ENCODE assay signal across 16 cellular contexts in genomic region chr22:44455963-44456358, GRCh38. TPM values are rescaled to one million over a fixed set of nuclear protein-coding genes. Genes with fewer than 3 reads are reported as not detected.
DNase-seq lines count a peak whose midpoint lies in the region; ATAC-seq and TF ChIP-seq lines count a peak whose summit lies in the region.
"Had no signal": no experiment of that assay in that cellular context is flagged by ENCODE, and none has a peak within 500 bp of the region (broad histone marks: within the 10 kb centered on the region; RNA-seq: fewer than 3 reads in every experiment).

No MANE protein-coding gene starts in this region.

- 86 to 92% (median 89%) methylated on average over 3 of the region's 3 CpGs for WGBS in stomach, 5 donors

- no peak for TF ChIP-seq EP300 in stomach (IDR thresholded peaks at IDR 0.05)

- in situ Hi-C loops in gastrocnemius medialis (cut with MboI; ENCODE audit: low sequenced_read_pairs in 4 of 4): no loop called here

- no peak for TF ChIP-seq POLR2A in stomach (IDR thresholded peaks at IDR 0.05)
- no peak for TF ChIP-seq POLR2A in gastrocnemius medialis (IDR thresholded peaks at IDR 0.05)

- no peak for DNase-seq in activated naive CD4-positive, alpha-beta T cell treated with anti-CD3 and anti-CD28 coated beads, Interleukin-2, amount 10 ng/mL, durations not matched to agents 7 days and 5 days
- no peak for DNase-seq in activated naive CD4-positive, alpha-beta T cell treated with anti-CD3 and anti-CD28 coated beads, Interleukin-2, amount 50 U/mL, for 16 hours
- no peak for DNase-seq in T-helper 17 cell
- peak; percentile 11 for DNase-seq in coronary artery (ENCODE audit: low spot score)
- peak; percentile 8 for DNase-seq in stomach
- DNase-seq in GM19240 (ENCODE audit: insufficient read length, low spot score): no peak
- DNase-seq in gastrocnemius medialis: no peak
- no peak for DNase-seq in inferior parietal cortex (ENCODE audit: extremely low spot score)
- DNase-seq: brain microvascular endothelial cell; GDM1; psoas muscle; stimulated activated CD4-positive, alpha-beta T cell treated with anti-CD3 and anti-CD28 coated beads, Interleukin-12 subunit alpha, Interleukin-12 subunit beta, amount 100 ng/mL, for 4 hours had no signal

- H3K9me3 Mint-ChIP-seq in activated naive CD4-positive, alpha-beta T cell treated with anti-CD3 and anti-CD28 coated beads, Interleukin-2, amount 10 ng/mL, durations not matched to agents 7 days and 5 days: peaks cover 15% of the 10 kb centered on the region

- ATAC-seq in T-helper 17 cell (no peak), gastrocnemius medialis (no peak)
- ATAC-seq: psoas muscle had no signal

- intact Hi-C loops in stomach (cut with DNase I; ENCODE audit: low total_unique reads) (no loop called here), gastrocnemius medialis (cut with DNase I; ENCODE audit: low total_unique reads) (no loop called here)

- H3K4me1 Mint-ChIP-seq in activated naive CD4-positive, alpha-beta T cell treated with anti-CD3 and anti-CD28 coated beads, Interleukin-2, amount 10 ng/mL, durations not matched to agents 7 days and 5 days: peaks cover 52% of the 10 kb centered on the region
- H3K4me1 Mint-ChIP-seq in T-helper 17 cell: peaks cover 25% of the 10 kb centered on the region

- H3K36me3 ChIP-seq in stomach (no peaks in the 10 kb centered on the region), gastrocnemius medialis (no peaks in the 10 kb centered on the region)
- H3K36me3 ChIP-seq: brain microvascular endothelial cell had no signal

- no peaks in the 10 kb centered on the region for H3K27me3 ChIP-seq in stomach
- no peaks in the 10 kb centered on the region for H3K27me3 ChIP-seq in gastrocnemius medialis
- H3K27me3 ChIP-seq: brain microvascular endothelial cell had no signal

- no peaks in the 10 kb centered on the region for H3K4me1 ChIP-seq in stomach
- no peaks in the 10 kb centered on the region for H3K4me1 ChIP-seq in gastrocnemius medialis
- H3K4me1 ChIP-seq: psoas muscle had no signal

- no peak overlapping the region for H3K4me3 ChIP-seq in coronary artery
- no peak overlapping the region for H3K4me3 ChIP-seq in stomach
- no peak overlapping the region for H3K4me3 ChIP-seq in gastrocnemius medialis
- H3K4me3 ChIP-seq: psoas muscle had no signal

- peak overlapping the region; percentile 93 for H3K27ac Mint-ChIP-seq in activated naive CD4-positive, alpha-beta T cell treated with anti-CD3 and anti-CD28 coated beads, Interleukin-2, amount 10 ng/mL, durations not matched to agents 7 days and 5 days
- H3K27ac Mint-ChIP-seq in T-helper 17 cell: peak overlapping the region; percentile 94
- H3K27ac Mint-ChIP-seq: dendritic cell treated with granulocyte-macrophage colony-stimulating factor and Interleukin-4, amounts not matched to agents 40 ng/mL and 50 ng/mL, for 4 days had no signal

- H3K27ac ChIP-seq in coronary artery (no peak overlapping the region), stomach (no peak overlapping the region), gastrocnemius medialis (no peak overlapping the region)
- H3K27ac ChIP-seq: brain microvascular endothelial cell, KMS-11, psoas muscle, VCaP had no signal

- H3K36me3 Mint-ChIP-seq in activated naive CD4-positive, alpha-beta T cell treated with anti-CD3 and anti-CD28 coated beads, Interleukin-2, amount 10 ng/mL, durations not matched to agents 7 days and 5 days: peaks cover 11% of the 10 kb centered on the region
- no peaks in the 10 kb centered on the region for H3K36me3 Mint-ChIP-seq in T-helper 17 cell (ENCODE audit: low read depth)

- peak overlapping the region; percentile 7 for H3K4me3 Mint-ChIP-seq in activated naive CD4-positive, alpha-beta T cell treated with anti-CD3 and anti-CD28 coated beads, Interleukin-2, amount 10 ng/mL, durations not matched to agents 7 days and 5 days
- peak overlapping the region; percentile 74 for H3K4me3 Mint-ChIP-seq in T-helper 17 cell
- H3K4me3 Mint-ChIP-seq: dendritic cell treated with granulocyte-macrophage colony-stimulating factor and Interleukin-4, amounts not matched to agents 40 ng/mL and 50 ng/mL, for 4 days; memory B cell had no signal

- H3K27me3 Mint-ChIP-seq in activated naive CD4-positive, alpha-beta T cell treated with anti-CD3 and anti-CD28 coated beads, Interleukin-2, amount 10 ng/mL, durations not matched to agents 7 days and 5 days: no peaks in the 10 kb centered on the region
- H3K27me3 Mint-ChIP-seq in T-helper 17 cell: no peaks in the 10 kb centered on the region
- H3K27me3 Mint-ChIP-seq: dendritic cell treated with granulocyte-macrophage colony-stimulating factor and Interleukin-4, amounts not matched to agents 40 ng/mL and 50 ng/mL, for 4 days had no signal

- TF ChIP-seq CTCF in coronary artery (IDR thresholded peaks at IDR 0.05) (no peak), stomach (IDR thresholded peaks at IDR 0.05) (no peak), gastrocnemius medialis (IDR thresholded peaks at IDR 0.05 in 4 of 5, conservative IDR thresholded peaks at IDR 0.05 in 1 of 5) (no peak)

- CTCF ChIA-PET in activated naive CD4-positive, alpha-beta T cell treated with anti-CD3 and anti-CD28 coated beads, Interleukin-2, amount 10 ng/mL, durations not matched to agents 7 days and 5 days (lab: Charles Lee): no interaction called here

- H3K9me3 ChIP-seq in T-helper 17 cell (ENCODE audit: control insufficient read depth, low read length, poor library complexity, severe bottlenecking) (no peaks in the 10 kb centered on the region), stomach (no peaks in the 10 kb centered on the region), gastrocnemius medialis (no peaks in the 10 kb centered on the region)
- H3K9me3 ChIP-seq: psoas muscle had no signal

RNA-seq across cellular contexts. Expression of gene RTL6, which starts 42.1 kb away (rescaled TPM):
- total RNA-seq in T-helper 17 cell (10 to 100 TPM; 11.0 to 13.3 TPM), stomach (10 to 100 TPM in 4 of 5 donors, 1 to 10 TPM in 1; 5.8 to 25.4 (median 16.9) TPM), gastrocnemius medialis (10 to 100 TPM; 21.4 to 29.2 (median 26.5) TPM)
- 1 to 10 TPM; 4.0 to 9.2 (median 8.4) TPM for polyA plus RNA-seq in stomach

Comparison
In these comparisons a context has a peak if more than half of its experiments do, and no peak if none do; other contexts are left out.
1. DNase-seq: peak in coronary artery (single experiment) and stomach (single experiment); none in activated naive CD4-positive, alpha-beta T cell treated with anti-CD3 and anti-CD28 coated beads, Interleukin-2, amount 10 ng/mL, durations not matched to agents 7 days and 5 days (single experiment), activated naive CD4-positive, alpha-beta T cell treated with anti-CD3 and anti-CD28 coated beads, Interleukin-2, amount 50 U/mL, for 16 hours (single experiment), T-helper 17 cell (0 of 3), GM19240 (single experiment), gastrocnemius medialis (0 of 2) and inferior parietal cortex (single experiment).